ENCODE assay signal across 7 cellular contexts in genomic region chr10:73697675-73698159, GRCh38. TPM values are rescaled to one million over a fixed set of nuclear protein-coding genes. Genes with fewer than 3 reads are reported as not detected.
DNase-seq lines count a peak whose midpoint lies in the region; ATAC-seq and TF ChIP-seq lines count a peak whose summit lies in the region.
"Not testable (repeated sequence)": the region's sequence is repeated elsewhere in the genome, so short reads cannot be mapped to it uniquely, and the experiment has no call there.

AGAP5 (minus strand) TSS chr10:73698109; CDS start chr10:73697755, 354 bp downstream.

- not testable (repeated sequence) for H3K9ac ChIP-seq in PC-3 (ENCODE audit: low read length)

- not testable (repeated sequence) for ATAC-seq in PC-3; activated naive CD8-positive, alpha-beta T cell treated with anti-CD3 and anti-CD28 coated beads, Interleukin-2, amount 10 ng/mL, durations not matched to agents 7 days and 5 days (ENCODE audit: low read depth)

- H3F3A ChIP-seq in PC-3 (ENCODE audit: low read length, unreplicated experiment) = not testable (repeated sequence)

- not testable (repeated sequence) for TF ChIP-seq CTCF in PC-3 (conservative IDR thresholded peaks at IDR 0.05; ENCODE audit: low read depth, low read length); dorsolateral prefrontal cortex (IDR thresholded peaks at IDR 0.05 in 54 of 56, conservative IDR thresholded peaks at IDR 0.05 in 2 of 56; ENCODE audit: low read depth in 1 of 56, partially characterized antibody in 56 of 56); mesothelial cell of epicardium (IDR thresholded peaks at IDR 0.05; ENCODE audit: unreplicated experiment); testis (IDR thresholded peaks at IDR 0.05)

- TF ChIP-seq POLR2A in testis (IDR thresholded peaks at IDR 0.05) = not testable (repeated sequence)

- POLR2A ChIA-PET in PC-3 (lab: Charles Lee; ENCODE audit: unreplicated experiment); activated naive CD8-positive, alpha-beta T cell treated with anti-CD3 and anti-CD28 coated beads, Interleukin-2, amount 10 ng/mL, durations not matched to agents 7 days and 5 days (lab: Charles Lee): not testable (repeated sequence)

- not testable (repeated sequence) for H3K4me2 ChIP-seq in PC-3 (ENCODE audit: low read length)

- H3K9me2 ChIP-seq in PC-3 (replicated peaks; ENCODE audit: low read length) = not testable (repeated sequence)

- not testable (repeated sequence) for H3K9me3 Mint-ChIP-seq in activated CD4-positive, alpha-beta T cell treated with anti-CD3 and anti-CD28 coated beads, Interleukin-2, amount 10 ng/mL, durations not matched to agents 24 days and 14 days; activated naive CD8-positive, alpha-beta T cell treated with anti-CD3 and anti-CD28 coated beads, Interleukin-2, amount 10 ng/mL, durations not matched to agents 7 days and 5 days; mesothelial cell of epicardium

- not testable (repeated sequence) for H3K4me3 ChIP-seq in PC-3 (ENCODE audit: low read length); dorsolateral prefrontal cortex; testis

- H4K20me1 ChIP-seq in PC-3 (ENCODE audit: low read length) = not testable (repeated sequence)

- DNase-seq in PC-3; activated CD4-positive, alpha-beta T cell treated with anti-CD3 and anti-CD28 coated beads, Interleukin-2, amount 10 ng/mL, durations not matched to agents 24 days and 14 days; activated naive CD8-positive, alpha-beta T cell treated with anti-CD3 and anti-CD28 coated beads, Interleukin-2, amount 10 ng/mL, durations not matched to agents 7 days and 5 days; dorsolateral prefrontal cortex; mesothelial cell of epicardium (ENCODE audit: low spot score in 2 of 2, unreplicated experiment in 2 of 2); testis: not testable (repeated sequence)

- not testable (repeated sequence) for H2AFZ ChIP-seq in PC-3 (ENCODE audit: low read length)

- H3K4me1 Mint-ChIP-seq in activated CD4-positive, alpha-beta T cell treated with anti-CD3 and anti-CD28 coated beads, Interleukin-2, amount 10 ng/mL, durations not matched to agents 24 days and 14 days; activated naive CD8-positive, alpha-beta T cell treated with anti-CD3 and anti-CD28 coated beads, Interleukin-2, amount 10 ng/mL, durations not matched to agents 7 days and 5 days; mesothelial cell of epicardium: not testable (repeated sequence)

- CTCF ChIA-PET in PC-3 (lab: Charles Lee) = not testable (repeated sequence)

- BruUV-seq in PC-3 (replicated peaks; lab: Mats Ljungman, UMichigan) = not testable (repeated sequence)

- WGBS in testis, 2 donors = 95 to 98% methylated on average over 14 to 16 of the region's 16 CpGs

- H3K79me2 ChIP-seq in PC-3 (ENCODE audit: low read length) = not testable (repeated sequence)

- H3K36me3 ChIP-seq in PC-3 (ENCODE audit: low read depth, low read length); testis (ENCODE audit: low read depth, missing control alignments): not testable (repeated sequence)

- H3K9me3 ChIP-seq in PC-3 (ENCODE audit: low read length); testis: not testable (repeated sequence)

- not testable (repeated sequence) for H3K4me1 ChIP-seq in PC-3 (ENCODE audit: insufficient read depth, low read length); testis

- H3K27ac Mint-ChIP-seq in activated CD4-positive, alpha-beta T cell treated with anti-CD3 and anti-CD28 coated beads, Interleukin-2, amount 10 ng/mL, durations not matched to agents 24 days and 14 days; activated naive CD8-positive, alpha-beta T cell treated with anti-CD3 and anti-CD28 coated beads, Interleukin-2, amount 10 ng/mL, durations not matched to agents 7 days and 5 days; mesothelial cell of epicardium: not testable (repeated sequence)

- intact Hi-C loops in PC-3 (cut with micrococcal nuclease); T-helper 1 cell treated with Interleukin-12 subunit alpha and Interleukin-12 subunit beta and Interleukin-4 antibody, amounts not matched to agents 30 ng/mL and 1 ng/mL, for 36 hours (cut with micrococcal nuclease); activated CD4-positive, alpha-beta T cell treated with anti-CD3 and anti-CD28 coated beads, Interleukin-2, amount 10 ng/mL, durations not matched to agents 24 days and 14 days (cut with micrococcal nuclease); dorsolateral prefrontal cortex (cut with DNase I); testis (cut with DNase I; ENCODE audit: low total_unique reads): not testable (repeated sequence)

- not testable (repeated sequence) for H3K27me3 Mint-ChIP-seq in activated CD4-positive, alpha-beta T cell treated with anti-CD3 and anti-CD28 coated beads, Interleukin-2, amount 10 ng/mL, durations not matched to agents 24 days and 14 days; activated naive CD8-positive, alpha-beta T cell treated with anti-CD3 and anti-CD28 coated beads, Interleukin-2, amount 10 ng/mL, durations not matched to agents 7 days and 5 days; mesothelial cell of epicardium (ENCODE audit: low read depth)

- H3K27ac ChIP-seq in PC-3 (ENCODE audit: low read length); dorsolateral prefrontal cortex; testis: not testable (repeated sequence)

- H3K27me3 ChIP-seq in PC-3 (ENCODE audit: low read length); dorsolateral prefrontal cortex; testis: not testable (repeated sequence)

- not testable (repeated sequence) for H3K4me3 Mint-ChIP-seq in activated CD4-positive, alpha-beta T cell treated with anti-CD3 and anti-CD28 coated beads, Interleukin-2, amount 10 ng/mL, durations not matched to agents 24 days and 14 days; activated naive CD8-positive, alpha-beta T cell treated with anti-CD3 and anti-CD28 coated beads, Interleukin-2, amount 10 ng/mL, durations not matched to agents 7 days and 5 days; mesothelial cell of epicardium

- H3K36me3 Mint-ChIP-seq in activated CD4-positive, alpha-beta T cell treated with anti-CD3 and anti-CD28 coated beads, Interleukin-2, amount 10 ng/mL, durations not matched to agents 24 days and 14 days (ENCODE audit: low read depth) = peaks cover 17% of the 10 kb centered on the region
- H3K36me3 Mint-ChIP-seq in activated naive CD8-positive, alpha-beta T cell treated with anti-CD3 and anti-CD28 coated beads, Interleukin-2, amount 10 ng/mL, durations not matched to agents 7 days and 5 days; mesothelial cell of epicardium: not testable (repeated sequence)

RNA-seq across cellular contexts. Expression of gene AGAP5, which starts in this region (rescaled TPM):
- total RNA-seq in PC-3 (2014; rRNA removed) (15.0 and 18.2 TPM in 2 replicates), dorsolateral prefrontal cortex (10 to 100 TPM in 90 of 120 experiments, 1 to 10 TPM in 30; 5.2 to 20.2 (median 11.8) TPM), mesothelial cell of epicardium (11.7 to 12.8 TPM (median 12.1 TPM) in 3 replicates), testis (10 to 100 TPM; 20.3 to 25.5 TPM)
- 10.6 and 11.0 TPM in 2 replicates for total RNA-seq in T-helper 1 cell treated with Interleukin-12 subunit alpha and Interleukin-12 subunit beta and Interleukin-4 antibody, amounts not matched to agents 30 ng/mL and 1 ng/mL, for 36 hours
- 10.1 and 13.9 TPM in 2 replicates for total RNA-seq in activated CD4-positive, alpha-beta T cell treated with anti-CD3 and anti-CD28 coated beads, Interleukin-2, amount 10 ng/mL, durations not matched to agents 24 days and 14 days
- 10 to 100 TPM; 10.2 to 11.3 TPM for total RNA-seq in activated naive CD8-positive, alpha-beta T cell treated with anti-CD3 and anti-CD28 coated beads, Interleukin-2, amount 10 ng/mL, durations not matched to agents 7 days and 5 days
- polyA plus RNA-seq in testis (ENCODE audit: insufficient read depth, low read depth, low replicate concordance) = 19.8 TPM
